In genomic region chr5:83102581-83102980, GRCh38 we compare ENCODE assay signal across 16 cellular contexts. TPM values are rescaled to one million over a fixed set of nuclear protein-coding genes. Genes with fewer than 3 reads are reported as not detected.
A peak's percentile ranks its signal among the peaks of the same experiment; 100 is the strongest.
DNase-seq lines count a peak whose midpoint lies in the region; ATAC-seq, FAIRE-seq and TF ChIP-seq lines count a peak whose summit lies in the region.
"Had no signal": no experiment of that assay in that cellular context is flagged by ENCODE, and none has a peak within 500 bp of the region (broad histone marks: within the 10 kb centered on the region; RNA-seq: fewer than 3 reads in every experiment).

No MANE protein-coding gene starts in this region.

- no peaks in the 10 kb centered on the region for H3K9me2 ChIP-seq in MM.1S (replicated peaks; ENCODE audit: insufficient read depth, low read length)

- H3K4me1 Mint-ChIP-seq in mesothelial cell of epicardium = peaks cover 43% of the 10 kb centered on the region

- H3K27me3 Mint-ChIP-seq in mesothelial cell of epicardium (ENCODE audit: low read depth) = no peaks in the 10 kb centered on the region
- H3K27me3 Mint-ChIP-seq: IgD-negative memory B cell had no signal

- no peak for ATAC-seq in GM18505 (IDR thresholded peaks at IDR 0.05; ENCODE audit: unreplicated experiment)
- no peak for ATAC-seq in HG02798 (IDR thresholded peaks at IDR 0.05; ENCODE audit: poor library complexity, unreplicated experiment)
- no peak for ATAC-seq in HG03280 (IDR thresholded peaks at IDR 0.05; ENCODE audit: unreplicated experiment)
- ATAC-seq: Panc1 had no signal

- H3K9ac ChIP-seq in MM.1S (ENCODE audit: low read length) = no peak overlapping the region

- no peaks in the 10 kb centered on the region for H3K9me3 ChIP-seq in MM.1S (replicated peaks; ENCODE audit: insufficient read depth, low read length)

- peaks cover 10% of the 10 kb centered on the region; the same call in 1 of the 2 replicates for H3K4me1 ChIP-seq in MM.1S (ENCODE audit: low read length)

- H3K4me3 ChIP-seq in MM.1S (ENCODE audit: low read length) (no peak overlapping the region), brain microvascular endothelial cell (ENCODE audit: low read depth, low read length) (no peak overlapping the region)
- H3K4me3 ChIP-seq: SK-N-MC had no signal

- H4K20me1 ChIP-seq in MM.1S (ENCODE audit: insufficient read depth, low read length) = no peaks in the 10 kb centered on the region

- TF ChIP-seq CTCF in MM.1S (IDR thresholded peaks at IDR 0.05; ENCODE audit: low read length) = no peak
- TF ChIP-seq CTCF in brain microvascular endothelial cell (IDR thresholded peaks at IDR 0.05; ENCODE audit: low read depth, low read length, missing control alignments) = no peak
- no peak for TF ChIP-seq CTCF in mesothelial cell of epicardium (IDR thresholded peaks at IDR 0.05; ENCODE audit: unreplicated experiment)

- peak overlapping the region; percentile 39; the same call in 1 of the 2 replicates for H3K27ac ChIP-seq in MM.1S (ENCODE audit: low read length)
- H3K27ac ChIP-seq in brain microvascular endothelial cell = no peak overlapping the region
- H3K27ac ChIP-seq: C4-2B, SK-N-MC had no signal

- H3K36me3 ChIP-seq in MM.1S (replicated peaks; ENCODE audit: insufficient read depth, low read length) (no peaks in the 10 kb centered on the region), brain microvascular endothelial cell (replicated peaks) (no peaks in the 10 kb centered on the region)

- in situ Hi-C loops in brain microvascular endothelial cell (cut with HindIII; ENCODE audit: low pct_ligation_motif_present, low sequenced_read_pairs) = no loop called here

- peaks cover 6% of the 10 kb centered on the region; the same call in 1 of the 2 replicates for H3F3A ChIP-seq in MM.1S (ENCODE audit: insufficient read depth, low read length)

- peak; percentile 62 for DNase-seq in MM.1S
- DNase-seq in brain microvascular endothelial cell = peak; percentile 13
- no peak for DNase-seq in mesothelial cell of epicardium (ENCODE audit: low spot score in 2 of 2, unreplicated experiment in 2 of 2)
- no peak for DNase-seq in mesenteric fat pad (ENCODE audit: low spot score)
- DNase-seq: COR-L47, NCI-H1436 treated with DMSO at 0.1 percent for 48 hours, NCI-H2081, NCI-H510A treated with DMSO at 0.1 percent for 48 hours had no signal

- peak overlapping the region; percentile 17 for H3K4me2 ChIP-seq in MM.1S (ENCODE audit: low read depth, low read length)

- TF ChIP-seq POLR2A in GM18505 (IDR thresholded peaks at IDR 0.05; ENCODE audit: borderline replicate concordance, extremely low read depth, insufficient read depth, insufficient read length) = no peak

- H3K27me3 ChIP-seq in MM.1S (replicated peaks; ENCODE audit: insufficient read depth, low read length) (no peaks in the 10 kb centered on the region), brain microvascular endothelial cell (replicated peaks) (no peaks in the 10 kb centered on the region)

- peak overlapping the region; percentile 80 for H3K27ac Mint-ChIP-seq in mesothelial cell of epicardium
- H3K27ac Mint-ChIP-seq: IgD-negative memory B cell had no signal

- H3K36me3 Mint-ChIP-seq in mesothelial cell of epicardium = no peaks in the 10 kb centered on the region

- H3K9me3 Mint-ChIP-seq in mesothelial cell of epicardium = no peaks in the 10 kb centered on the region
- H3K9me3 Mint-ChIP-seq: IgD-negative memory B cell had no signal

- H3K4me3 Mint-ChIP-seq in mesothelial cell of epicardium = no peak overlapping the region
- H3K4me3 Mint-ChIP-seq: IgD-negative memory B cell had no signal

- no peaks in the 10 kb centered on the region for H3K79me2 ChIP-seq in MM.1S (ENCODE audit: low read length)

- peak; percentile 36 for FAIRE-seq in G401.6 (lab: Jason Lieb, UNC)

- no peak overlapping the region for H2AFZ ChIP-seq in MM.1S (ENCODE audit: low read length)

RNA-seq across cellular contexts. Expression of gene XRCC4, which starts 25.2 kb away (rescaled TPM):
- total RNA-seq in mesothelial cell of epicardium (12.0 to 13.6 TPM (median 12.1 TPM) in 3 replicates), mesenteric fat pad (7.4 TPM)

RNA-seq across cellular contexts. Expression of gene TMEM167A, which starts 25.4 kb away (rescaled TPM):
- total RNA-seq in mesothelial cell of epicardium = 97.1 to 110 TPM (median 101 TPM) in 3 replicates
- 108 TPM for total RNA-seq in mesenteric fat pad

Comparison
In these comparisons a context has a peak if more than half of its experiments do, and no peak if none do; other contexts are left out.
1. DNase-seq: peak in MM.1S (single experiment) and brain microvascular endothelial cell (single experiment); none in mesothelial cell of epicardium (0 of 2) and mesenteric fat pad (single experiment).